Comparison of ENCODE assay signal across 1 cellular context in genomic region chr3:12809435-12809834, GRCh38.
TF ChIP-seq lines count a peak whose summit lies in the region.

No MANE protein-coding gene starts in this region.

TF ChIP-seq in SK-N-SH, 30 proteins besides CTCF, POLR2A, EP300 and RAD21 (continued from another document):
- TF ChIP-seq YY1 (IDR thresholded peaks at IDR 0.05; ENCODE audit: low read depth) (no peak), FOXJ3 (CRISPR knock-in tag; IDR thresholded peaks at IDR 0.05) (no peak), GABPA (IDR thresholded peaks at IDR 0.05; ENCODE audit: low read depth) (no peak), NRF1 (IDR thresholded peaks at IDR 0.05; ENCODE audit: low read depth, low read length) (no peak)
